1 cellular context compared by ENCODE assay signal in genomic region chr17:75614006-75614405, GRCh38.
TF ChIP-seq lines count a peak whose summit lies in the region.

No MANE protein-coding gene starts in this region.

TF ChIP-seq in SK-N-SH, 30 proteins besides CTCF, POLR2A, EP300 and RAD21 (continued from another document):
- TF ChIP-seq REST (IDR thresholded peaks at IDR 0.05; ENCODE audit: low read depth, low read length) (no peak), TAF1 (IDR thresholded peaks at IDR 0.05; ENCODE audit: borderline replicate concordance, low read depth, low read length) (no peak), USF1 (IDR thresholded peaks at IDR 0.05; ENCODE audit: borderline replicate concordance, low read depth) (no peak), MAX (IDR thresholded peaks at IDR 0.05; ENCODE audit: low read depth) (no peak), FOXJ3 (CRISPR knock-in tag; IDR thresholded peaks at IDR 0.05) (no peak), TEAD4 (IDR thresholded peaks at IDR 0.05; ENCODE audit: borderline replicate concordance, insufficient read depth) (no peak), GABPA (IDR thresholded peaks at IDR 0.05; ENCODE audit: low read depth) (no peak)
TF ChIP-seq in SK-N-SH: peak in this region for 0.
